In the genomic region with DNA sequence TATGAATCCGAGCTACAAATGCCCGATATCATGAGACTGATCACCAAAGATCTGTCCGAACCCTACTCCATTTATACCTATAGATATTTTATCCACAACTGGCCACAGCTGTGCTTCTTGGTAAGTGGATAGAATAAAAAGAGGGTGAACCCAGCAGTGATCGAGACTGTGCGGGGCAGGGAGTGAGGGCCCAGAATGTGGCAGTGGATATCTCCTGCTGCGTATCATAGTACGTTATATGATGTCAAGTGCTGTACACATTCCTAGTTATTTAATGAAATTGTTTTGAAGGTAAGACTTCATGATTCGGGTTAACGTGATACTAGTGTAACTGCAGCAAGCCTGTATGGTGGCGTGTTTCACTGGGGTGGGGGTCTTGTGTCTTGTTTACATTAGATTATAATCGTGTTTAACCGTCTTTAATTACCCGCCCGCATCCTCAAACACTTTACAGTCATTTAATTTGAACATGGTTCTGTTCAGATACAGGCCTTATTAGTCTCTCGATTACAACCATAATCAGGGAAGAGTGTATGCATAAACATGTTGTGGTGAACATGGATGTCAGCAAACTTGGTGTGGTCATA, we compare ENCODE assay signal across 8 cellular contexts. TPM values are rescaled to one million over a fixed set of nuclear protein-coding genes. Genes with fewer than 3 reads are reported as not detected.
A peak's percentile ranks its signal among the peaks of the same experiment; 100 is the strongest.
DNase-seq lines count a peak whose midpoint lies in the region; ATAC-seq and TF ChIP-seq lines count a peak whose summit lies in the region.

No MANE protein-coding gene starts in this region.

- 19 to 23% (median 22%) methylated on average over 15 of the region's 15 CpGs for WGBS in psoas muscle, 3 donors

- H2AFZ ChIP-seq in fibroblast of lung (ENCODE audit: low read length) = no peak overlapping the region

- H3K4me1 ChIP-seq in fibroblast of lung (ENCODE audit: control insufficient read depth, extremely low read depth, insufficient read depth, low read length) (peaks cover 2% of the 10 kb centered on the region), psoas muscle (peaks cover 36% of the 10 kb centered on the region)

- H3K27ac ChIP-seq in fibroblast of lung (ENCODE audit: insufficient read depth, low read length) (peak overlapping the region; percentile 40), psoas muscle (peak overlapping the region; percentile 87)

- intact Hi-C loops in psoas muscle (cut with DNase I) = loop anchor here in 1 of 2 donors (10.0 kb wide), 1 partner anchor 127 kb away; a partner anchor contains a TSS

- TF ChIP-seq CTCF in fibroblast of lung (conservative IDR thresholded peaks at IDR 0.05 in 1 of 2, IDR thresholded peaks at IDR 0.05 in 1 of 2; ENCODE audit: low read depth in 1 of 2, low read length in 2 of 2) = no peak
- TF ChIP-seq CTCF in psoas muscle (IDR thresholded peaks at IDR 0.05) = no peak

- H3K27me3 ChIP-seq in fibroblast of lung (ENCODE audit: control insufficient read depth, insufficient read depth, low read length) (no peaks in the 10 kb centered on the region), psoas muscle (ENCODE audit: insufficient read depth in 3 of 3, low read length in 2 of 3) (no peaks in the 10 kb centered on the region)

- DNase-seq in NCI-H1417 (lab: John Stamatoyannopoulos, UW) = peak in 2 of 3 experiments; percentile 52 to 71
- no peak for DNase-seq in NCI-H1417 treated with DMSO at 0.1 percent for 48 hours (lab: John Stamatoyannopoulos, UW)
- DNase-seq in fibroblast of lung (ENCODE audit: low read depth in 2 of 2) = peak in 1 of 2 donors; percentile 16
- DNase-seq in psoas muscle = no peak
- no peak for DNase-seq in RPMI8226
- no peak for DNase-seq in NCI-H2227 treated with DMSO at 0.1 percent for 48 hours (lab: John Stamatoyannopoulos, UW)
- no peak for DNase-seq in dedifferentiated amniotic fluid mesenchymal stem cell (ENCODE audit: extremely low spot score)

- H3K9me3 ChIP-seq in fibroblast of lung (ENCODE audit: control insufficient read depth, insufficient read depth, low read depth, low read length) = no peaks in the 10 kb centered on the region
- no peaks in the 10 kb centered on the region for H3K9me3 ChIP-seq in psoas muscle

- H3K9ac ChIP-seq in fibroblast of lung (ENCODE audit: insufficient read depth, low read length) = peak overlapping the region; percentile 89

- H3K4me3 ChIP-seq in fibroblast of lung (replicated peaks in 1 of 4; ENCODE audit: control extremely low read depth in 1 of 4, insufficient read depth in 1 of 4, low read depth in 3 of 4, low read length in 4 of 4) (peak overlapping the region; percentile 77 to 94 (median 83)), psoas muscle (peak overlapping the region; percentile 86)

- peaks cover 44% of the 10 kb centered on the region for H3K79me2 ChIP-seq in fibroblast of lung (ENCODE audit: control insufficient read depth, insufficient read depth, low read length)

- no peaks in the 10 kb centered on the region for H4K20me1 ChIP-seq in fibroblast of lung (ENCODE audit: control insufficient read depth, extremely low read depth, insufficient read depth, low read length)

- peak; percentile 37 for ATAC-seq in SK-N-SH treated with all-trans-retinoic acid at 6 μM for 48 hours
- peak in 1 of 4 donors; percentile 8 for ATAC-seq in psoas muscle

- peak overlapping the region; percentile 96 for H3K4me2 ChIP-seq in fibroblast of lung (ENCODE audit: extremely low read depth, insufficient read depth, low read length)

- H3K36me3 ChIP-seq in fibroblast of lung (ENCODE audit: control insufficient read depth, insufficient read depth, low read length) (no peaks in the 10 kb centered on the region), psoas muscle (ENCODE audit: insufficient read depth in 1 of 2, low read depth in 1 of 2) (peaks cover 0 to 1% of the 10 kb centered on the region in 2 donors)

TF ChIP-seq in SK-N-SH treated with all-trans-retinoic acid at 6 μM for 48 hours, 23 proteins besides CTCF, POLR2A, EP300 and RAD21 (continues in another document):
- TF ChIP-seq OSR1 (CRISPR knock-in tag; IDR thresholded peaks at IDR 0.05) = no peak
- no peak for TF ChIP-seq TCF4 (CRISPR knock-in tag; IDR thresholded peaks at IDR 0.05; ENCODE audit: borderline replicate concordance)
- TF ChIP-seq, protein P1, sequence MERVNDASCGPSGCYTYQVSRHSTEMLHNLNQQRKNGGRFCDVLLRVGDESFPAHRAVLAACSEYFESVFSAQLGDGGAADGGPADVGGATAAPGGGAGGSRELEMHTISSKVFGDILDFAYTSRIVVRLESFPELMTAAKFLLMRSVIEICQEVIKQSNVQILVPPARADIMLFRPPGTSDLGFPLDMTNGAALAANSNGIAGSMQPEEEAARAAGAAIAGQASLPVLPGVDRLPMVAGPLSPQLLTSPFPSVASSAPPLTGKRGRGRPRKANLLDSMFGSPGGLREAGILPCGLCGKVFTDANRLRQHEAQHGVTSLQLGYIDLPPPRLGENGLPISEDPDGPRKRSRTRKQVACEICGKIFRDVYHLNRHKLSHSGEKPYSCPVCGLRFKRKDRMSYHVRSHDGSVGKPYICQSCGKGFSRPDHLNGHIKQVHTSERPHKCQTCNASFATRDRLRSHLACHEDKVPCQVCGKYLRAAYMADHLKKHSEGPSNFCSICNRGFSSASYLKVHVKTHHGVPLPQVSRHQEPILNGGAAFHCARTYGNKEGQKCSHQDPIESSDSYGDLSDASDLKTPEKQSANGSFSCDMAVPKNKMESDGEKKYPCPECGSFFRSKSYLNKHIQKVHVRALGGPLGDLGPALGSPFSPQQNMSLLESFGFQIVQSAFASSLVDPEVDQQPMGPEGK (CRISPR knock-in tag; IDR thresholded peaks at IDR 0.05; ENCODE audit: borderline replicate concordance) = no peak
- TF ChIP-seq ZFP3 (CRISPR knock-in tag; IDR thresholded peaks at IDR 0.05) = no peak
- no peak for TF ChIP-seq SNAI2 (CRISPR knock-in tag; IDR thresholded peaks at IDR 0.05)
- TF ChIP-seq ZFP30 (CRISPR knock-in tag; IDR thresholded peaks at IDR 0.05) = no peak
- TF ChIP-seq, protein P2, sequence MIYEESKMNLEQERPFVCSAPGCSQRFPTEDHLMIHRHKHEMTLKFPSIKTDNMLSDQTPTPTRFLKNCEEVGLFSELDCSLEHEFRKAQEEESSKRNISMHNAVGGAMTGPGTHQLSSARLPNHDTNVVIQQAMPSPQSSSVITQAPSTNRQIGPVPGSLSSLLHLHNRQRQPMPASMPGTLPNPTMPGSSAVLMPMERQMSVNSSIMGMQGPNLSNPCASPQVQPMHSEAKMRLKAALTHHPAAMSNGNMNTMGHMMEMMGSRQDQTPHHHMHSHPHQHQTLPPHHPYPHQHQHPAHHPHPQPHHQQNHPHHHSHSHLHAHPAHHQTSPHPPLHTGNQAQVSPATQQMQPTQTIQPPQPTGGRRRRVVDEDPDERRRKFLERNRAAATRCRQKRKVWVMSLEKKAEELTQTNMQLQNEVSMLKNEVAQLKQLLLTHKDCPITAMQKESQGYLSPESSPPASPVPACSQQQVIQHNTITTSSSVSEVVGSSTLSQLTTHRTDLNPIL (CRISPR knock-in tag; IDR thresholded peaks at IDR 0.05; ENCODE audit: low read depth) = no peak
- no peak for TF ChIP-seq ARNTL (CRISPR knock-in tag; IDR thresholded peaks at IDR 0.05; ENCODE audit: borderline replicate concordance, low read depth)
- no peak for TF ChIP-seq PPARA (CRISPR knock-in tag; IDR thresholded peaks at IDR 0.05; ENCODE audit: borderline replicate concordance)
- TF ChIP-seq, protein P3, sequence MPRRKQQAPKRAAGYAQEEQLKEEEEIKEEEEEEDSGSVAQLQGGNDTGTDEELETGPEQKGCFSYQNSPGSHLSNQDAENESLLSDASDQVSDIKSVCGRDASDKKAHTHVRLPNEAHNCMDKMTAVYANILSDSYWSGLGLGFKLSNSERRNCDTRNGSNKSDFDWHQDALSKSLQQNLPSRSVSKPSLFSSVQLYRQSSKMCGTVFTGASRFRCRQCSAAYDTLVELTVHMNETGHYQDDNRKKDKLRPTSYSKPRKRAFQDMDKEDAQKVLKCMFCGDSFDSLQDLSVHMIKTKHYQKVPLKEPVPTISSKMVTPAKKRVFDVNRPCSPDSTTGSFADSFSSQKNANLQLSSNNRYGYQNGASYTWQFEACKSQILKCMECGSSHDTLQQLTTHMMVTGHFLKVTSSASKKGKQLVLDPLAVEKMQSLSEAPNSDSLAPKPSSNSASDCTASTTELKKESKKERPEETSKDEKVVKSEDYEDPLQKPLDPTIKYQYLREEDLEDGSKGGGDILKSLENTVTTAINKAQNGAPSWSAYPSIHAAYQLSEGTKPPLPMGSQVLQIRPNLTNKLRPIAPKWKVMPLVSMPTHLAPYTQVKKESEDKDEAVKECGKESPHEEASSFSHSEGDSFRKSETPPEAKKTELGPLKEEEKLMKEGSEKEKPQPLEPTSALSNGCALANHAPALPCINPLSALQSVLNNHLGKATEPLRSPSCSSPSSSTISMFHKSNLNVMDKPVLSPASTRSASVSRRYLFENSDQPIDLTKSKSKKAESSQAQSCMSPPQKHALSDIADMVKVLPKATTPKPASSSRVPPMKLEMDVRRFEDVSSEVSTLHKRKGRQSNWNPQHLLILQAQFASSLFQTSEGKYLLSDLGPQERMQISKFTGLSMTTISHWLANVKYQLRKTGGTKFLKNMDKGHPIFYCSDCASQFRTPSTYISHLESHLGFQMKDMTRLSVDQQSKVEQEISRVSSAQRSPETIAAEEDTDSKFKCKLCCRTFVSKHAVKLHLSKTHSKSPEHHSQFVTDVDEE (CRISPR knock-in tag; IDR thresholded peaks at IDR 0.05) = no peak
- no peak for TF ChIP-seq ISL1 (CRISPR knock-in tag; IDR thresholded peaks at IDR 0.05)
- no peak for TF ChIP-seq ESRRG (CRISPR knock-in tag; IDR thresholded peaks at IDR 0.05)
- TF ChIP-seq RARB (CRISPR knock-in tag; IDR thresholded peaks at IDR 0.05) = no peak
- TF ChIP-seq TOX (CRISPR knock-in tag; IDR thresholded peaks at IDR 0.05; ENCODE audit: borderline replicate concordance) = no peak
- no peak for TF ChIP-seq GLIS3 (CRISPR knock-in tag; IDR thresholded peaks at IDR 0.05)
- TF ChIP-seq, protein P4, sequence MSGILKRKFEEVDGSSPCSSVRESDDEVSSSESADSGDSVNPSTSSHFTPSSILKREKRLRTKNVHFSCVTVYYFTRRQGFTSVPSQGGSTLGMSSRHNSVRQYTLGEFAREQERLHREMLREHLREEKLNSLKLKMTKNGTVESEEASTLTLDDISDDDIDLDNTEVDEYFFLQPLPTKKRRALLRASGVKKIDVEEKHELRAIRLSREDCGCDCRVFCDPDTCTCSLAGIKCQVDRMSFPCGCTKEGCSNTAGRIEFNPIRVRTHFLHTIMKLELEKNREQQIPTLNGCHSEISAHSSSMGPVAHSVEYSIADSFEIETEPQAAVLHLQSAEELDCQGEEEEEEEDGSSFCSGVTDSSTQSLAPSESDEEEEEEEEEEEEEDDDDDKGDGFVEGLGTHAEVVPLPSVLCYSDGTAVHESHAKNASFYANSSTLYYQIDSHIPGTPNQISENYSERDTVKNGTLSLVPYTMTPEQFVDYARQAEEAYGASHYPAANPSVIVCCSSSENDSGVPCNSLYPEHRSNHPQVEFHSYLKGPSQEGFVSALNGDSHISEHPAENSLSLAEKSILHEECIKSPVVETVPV (CRISPR knock-in tag; IDR thresholded peaks at IDR 0.05) = no peak

RNA-seq across cellular contexts. Expression of a gene that starts 1.3 kb away (rescaled TPM):
- total RNA-seq in fibroblast of lung (14.6 and 15.2 TPM in 2 replicates), psoas muscle (10 to 100 TPM; 33.0 to 47.7 (median 41.3) TPM)
- polyA plus RNA-seq in fibroblast of lung (12.1 and 13.8 TPM in 2 replicates), psoas muscle (10 to 100 TPM; 15.9 to 40.1 (median 18.9) TPM)
- polyA plus RNA-seq in fibroblast of lung (2012) = 11.7 and 13.2 TPM in 2 replicates
- polyA minus RNA-seq in fibroblast of lung (ENCODE audit: low replicate concordance) = 1.2 and 4.9 TPM in 2 replicates

Comparison
In these comparisons a context has a peak if more than half of its experiments do, and no peak if none do; other contexts are left out.
1. DNase-seq: peak in NCI-H1417 (2 of 3); none in NCI-H1417 treated with DMSO at 0.1 percent for 48 hours (single experiment), psoas muscle (0 of 2), RPMI8226 (single experiment), NCI-H2227 treated with DMSO at 0.1 percent for 48 hours (single experiment) and dedifferentiated amniotic fluid mesenchymal stem cell (single experiment).